Comparison of ENCODE assay signal across 1 cellular context in the genomic region with DNA sequence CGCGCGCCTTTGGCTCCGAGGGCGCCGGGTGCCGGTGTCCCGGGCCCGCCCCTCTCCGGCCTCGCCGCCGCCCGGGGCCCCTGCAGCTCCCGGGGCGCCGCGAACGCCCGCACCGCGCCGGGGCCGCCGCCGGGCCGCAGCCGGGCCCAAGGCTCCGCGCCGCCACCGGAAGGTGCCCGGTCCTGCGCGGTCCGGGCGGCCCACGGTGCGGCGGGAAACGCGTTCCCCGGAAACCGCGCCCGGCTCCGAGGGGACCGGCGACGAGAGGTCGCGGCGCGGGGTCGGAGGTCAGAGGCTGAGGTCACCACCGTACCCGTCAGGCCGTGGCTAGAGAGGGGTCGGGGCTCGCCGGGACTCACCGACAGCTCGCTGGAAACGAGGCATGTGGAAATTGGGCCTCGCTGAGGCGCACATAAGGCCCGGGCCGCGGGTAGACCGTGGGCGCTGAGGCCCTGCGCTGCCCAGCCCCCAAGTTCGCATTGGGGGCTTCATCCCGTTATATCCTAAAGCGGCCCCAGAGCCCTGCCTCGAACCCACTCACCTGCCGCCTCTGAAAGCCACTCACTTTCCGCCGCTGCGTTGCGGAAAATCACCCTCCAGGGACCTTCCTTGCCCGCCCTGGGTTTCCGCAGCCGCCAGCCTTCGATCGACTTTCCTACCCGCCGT.
TF ChIP-seq lines count a peak whose summit lies in the region.

A gene (minus strand): TSS at position 167 of the 666 bp plus-strand sequence. CDS start 745 bp downstream, outside the sequence.

TF ChIP-seq in HepG2, 621 proteins besides CTCF, POLR2A, EP300 and RAD21 (continued from another document and continues in another):
- TF ChIP-seq, protein P1, sequence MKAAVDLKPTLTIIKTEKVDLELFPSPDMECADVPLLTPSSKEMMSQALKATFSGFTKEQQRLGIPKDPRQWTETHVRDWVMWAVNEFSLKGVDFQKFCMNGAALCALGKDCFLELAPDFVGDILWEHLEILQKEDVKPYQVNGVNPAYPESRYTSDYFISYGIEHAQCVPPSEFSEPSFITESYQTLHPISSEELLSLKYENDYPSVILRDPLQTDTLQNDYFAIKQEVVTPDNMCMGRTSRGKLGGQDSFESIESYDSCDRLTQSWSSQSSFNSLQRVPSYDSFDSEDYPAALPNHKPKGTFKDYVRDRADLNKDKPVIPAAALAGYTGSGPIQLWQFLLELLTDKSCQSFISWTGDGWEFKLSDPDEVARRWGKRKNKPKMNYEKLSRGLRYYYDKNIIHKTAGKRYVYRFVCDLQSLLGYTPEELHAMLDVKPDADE (CRISPR knock-in tag; IDR thresholded peaks at IDR 0.05), result no peak
- TF ChIP-seq ZNF510 (CRISPR knock-in tag; IDR thresholded peaks at IDR 0.05; ENCODE audit: low read depth) (0 out of 2 replicates have a peak, but pooled peaks have one; percentile 30), SMAD3 (CRISPR knock-in tag; IDR thresholded peaks at IDR 0.05) (peak; percentile 67; the same call in 1 of the 2 replicates), DNMT3B (CRISPR knock-in tag; conservative IDR thresholded peaks at IDR 0.05) (no peak), SRSF1 (optimal IDR thresholded peaks at IDR 0.05; ENCODE audit: low read depth, low read length) (no peak), ZSCAN29 (CRISPR knock-in tag; conservative IDR thresholded peaks at IDR 0.05) (no peak), CBX1 (IDR thresholded peaks at IDR 0.05; ENCODE audit: low read depth) (peak; percentile 97), SP1 (IDR thresholded peaks at IDR 0.05) (no peak), SP1 (CRISPR knock-in tag; IDR thresholded peaks at IDR 0.05) (peak; percentile 96), ZIK1 (CRISPR knock-in tag; IDR thresholded peaks at IDR 0.05; ENCODE audit: borderline replicate concordance, low read depth) (peak; percentile 97), ZNF354B (CRISPR knock-in tag; IDR thresholded peaks at IDR 0.05) (no peak), ZMAT3 (CRISPR knock-in tag; conservative IDR thresholded peaks at IDR 0.05) (peak; percentile 60; the same call in 1 of the 2 replicates), ZNF124 (CRISPR knock-in tag; IDR thresholded peaks at IDR 0.05) (peak; percentile 92), HES4 (CRISPR knock-in tag; IDR thresholded peaks at IDR 0.05; ENCODE audit: borderline replicate concordance) (0 out of 2 replicates have a peak, but pooled peaks have one; percentile 56), SAFB2 (CRISPR knock-in tag; IDR thresholded peaks at IDR 0.05; ENCODE audit: borderline replicate concordance, low read depth) (peak; percentile 98), HDAC2 (CRISPR knock-in tag; IDR thresholded peaks at IDR 0.05) (peak; percentile 73), ZNF160 (CRISPR knock-in tag; IDR thresholded peaks at IDR 0.05) (peak; percentile 95), ZNF20 (CRISPR knock-in tag; IDR thresholded peaks at IDR 0.05) (no peak), ZC3H13 (CRISPR knock-in tag; IDR thresholded peaks at IDR 0.05) (peak; percentile 80; the same call in 1 of the 2 replicates), NFIC (IDR thresholded peaks at IDR 0.05; ENCODE audit: low read length) (no peak), ZNF761 (CRISPR knock-in tag; conservative IDR thresholded peaks at IDR 0.05) (peak; percentile 70; the same call in 1 of the 2 replicates), ZMYM3 (CRISPR knock-in tag; IDR thresholded peaks at IDR 0.05) (peak; percentile 44; the same call in 1 of the 2 replicates), KDM6A (CRISPR knock-in tag; IDR thresholded peaks at IDR 0.05; ENCODE audit: low read depth) (no peak), NCOR1 (IDR thresholded peaks at IDR 0.05; ENCODE audit: borderline replicate concordance, low read length) (no peak), ZNF775 (CRISPR knock-in tag; IDR thresholded peaks at IDR 0.05; ENCODE audit: borderline replicate concordance) (no peak), ZNF496 (CRISPR knock-in tag; IDR thresholded peaks at IDR 0.05; ENCODE audit: insufficient replicate concordance) (no peak), DMAP1 (CRISPR knock-in tag; IDR thresholded peaks at IDR 0.05) (peak; percentile 81), HMG20A (CRISPR knock-in tag; IDR thresholded peaks at IDR 0.05; ENCODE audit: borderline replicate concordance) (no peak), CHD4 (IDR thresholded peaks at IDR 0.05; ENCODE audit: borderline replicate concordance, low read length) (0 out of 2 replicates have a peak, but pooled peaks have one; percentile 46), MED1 (CRISPR knock-in tag; IDR thresholded peaks at IDR 0.05) (peak; percentile 78), NPAS2 (CRISPR knock-in tag; IDR thresholded peaks at IDR 0.05; ENCODE audit: borderline replicate concordance) (0 out of 2 replicates have a peak, but pooled peaks have one; percentile 12), MAFG (CRISPR knock-in tag; IDR thresholded peaks at IDR 0.05) (no peak), ETV6 (CRISPR knock-in tag; conservative IDR thresholded peaks at IDR 0.05) (peak; percentile 95; the same call in 1 of the 2 replicates), ZNF567 (CRISPR knock-in tag; IDR thresholded peaks at IDR 0.05; ENCODE audit: borderline replicate concordance) (peak; percentile 89; the same call in 1 of the 2 replicates), GZF1 (CRISPR knock-in tag; IDR thresholded peaks at IDR 0.05) (no peak)
- TF ChIP-seq, protein P2, sequence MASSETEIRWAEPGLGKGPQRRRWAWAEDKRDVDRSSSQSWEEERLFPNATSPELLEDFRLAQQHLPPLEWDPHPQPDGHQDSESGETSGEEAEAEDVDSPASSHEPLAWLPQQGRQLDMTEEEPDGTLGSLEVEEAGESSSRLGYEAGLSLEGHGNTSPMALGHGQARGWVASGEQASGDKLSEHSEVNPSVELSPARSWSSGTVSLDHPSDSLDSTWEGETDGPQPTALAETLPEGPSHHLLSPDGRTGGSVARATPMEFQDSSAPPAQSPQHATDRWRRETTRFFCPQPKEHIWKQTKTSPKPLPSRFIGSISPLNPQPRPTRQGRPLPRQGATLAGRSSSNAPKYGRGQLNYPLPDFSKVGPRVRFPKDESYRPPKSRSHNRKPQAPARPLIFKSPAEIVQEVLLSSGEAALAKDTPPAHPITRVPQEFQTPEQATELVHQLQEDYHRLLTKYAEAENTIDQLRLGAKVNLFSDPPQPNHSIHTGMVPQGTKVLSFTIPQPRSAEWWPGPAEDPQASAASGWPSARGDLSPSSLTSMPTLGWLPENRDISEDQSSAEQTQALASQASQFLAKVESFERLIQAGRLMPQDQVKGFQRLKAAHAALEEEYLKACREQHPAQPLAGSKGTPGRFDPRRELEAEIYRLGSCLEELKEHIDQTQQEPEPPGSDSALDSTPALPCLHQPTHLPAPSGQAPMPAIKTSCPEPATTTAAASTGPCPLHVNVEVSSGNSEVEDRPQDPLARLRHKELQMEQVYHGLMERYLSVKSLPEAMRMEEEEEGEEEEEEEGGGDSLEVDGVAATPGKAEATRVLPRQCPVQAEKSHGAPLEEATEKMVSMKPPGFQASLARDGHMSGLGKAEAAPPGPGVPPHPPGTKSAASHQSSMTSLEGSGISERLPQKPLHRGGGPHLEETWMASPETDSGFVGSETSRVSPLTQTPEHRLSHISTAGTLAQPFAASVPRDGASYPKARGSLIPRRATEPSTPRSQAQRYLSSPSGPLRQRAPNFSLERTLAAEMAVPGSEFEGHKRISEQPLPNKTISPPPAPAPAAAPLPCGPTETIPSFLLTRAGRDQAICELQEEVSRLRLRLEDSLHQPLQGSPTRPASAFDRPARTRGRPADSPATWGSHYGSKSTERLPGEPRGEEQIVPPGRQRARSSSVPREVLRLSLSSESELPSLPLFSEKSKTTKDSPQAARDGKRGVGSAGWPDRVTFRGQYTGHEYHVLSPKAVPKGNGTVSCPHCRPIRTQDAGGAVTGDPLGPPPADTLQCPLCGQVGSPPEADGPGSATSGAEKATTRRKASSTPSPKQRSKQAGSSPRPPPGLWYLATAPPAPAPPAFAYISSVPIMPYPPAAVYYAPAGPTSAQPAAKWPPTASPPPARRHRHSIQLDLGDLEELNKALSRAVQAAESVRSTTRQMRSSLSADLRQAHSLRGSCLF (CRISPR knock-in tag; IDR thresholded peaks at IDR 0.05; ENCODE audit: borderline replicate concordance), result no peak
- TF ChIP-seq, protein P3, sequence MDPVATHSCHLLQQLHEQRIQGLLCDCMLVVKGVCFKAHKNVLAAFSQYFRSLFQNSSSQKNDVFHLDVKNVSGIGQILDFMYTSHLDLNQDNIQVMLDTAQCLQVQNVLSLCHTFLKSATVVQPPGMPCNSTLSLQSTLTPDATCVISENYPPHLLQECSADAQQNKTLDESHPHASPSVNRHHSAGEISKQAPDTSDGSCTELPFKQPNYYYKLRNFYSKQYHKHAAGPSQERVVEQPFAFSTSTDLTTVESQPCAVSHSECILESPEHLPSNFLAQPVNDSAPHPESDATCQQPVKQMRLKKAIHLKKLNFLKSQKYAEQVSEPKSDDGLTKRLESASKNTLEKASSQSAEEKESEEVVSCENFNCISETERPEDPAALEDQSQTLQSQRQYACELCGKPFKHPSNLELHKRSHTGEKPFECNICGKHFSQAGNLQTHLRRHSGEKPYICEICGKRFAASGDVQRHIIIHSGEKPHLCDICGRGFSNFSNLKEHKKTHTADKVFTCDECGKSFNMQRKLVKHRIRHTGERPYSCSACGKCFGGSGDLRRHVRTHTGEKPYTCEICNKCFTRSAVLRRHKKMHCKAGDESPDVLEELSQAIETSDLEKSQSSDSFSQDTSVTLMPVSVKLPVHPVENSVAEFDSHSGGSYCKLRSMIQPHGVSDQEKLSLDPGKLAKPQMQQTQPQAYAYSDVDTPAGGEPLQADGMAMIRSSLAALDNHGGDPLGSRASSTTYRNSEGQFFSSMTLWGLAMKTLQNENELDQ (CRISPR knock-in tag; IDR thresholded peaks at IDR 0.05; ENCODE audit: borderline replicate concordance), result peak; percentile 96; the same call in 1 of the 2 replicates
- TF ChIP-seq, protein P4, sequence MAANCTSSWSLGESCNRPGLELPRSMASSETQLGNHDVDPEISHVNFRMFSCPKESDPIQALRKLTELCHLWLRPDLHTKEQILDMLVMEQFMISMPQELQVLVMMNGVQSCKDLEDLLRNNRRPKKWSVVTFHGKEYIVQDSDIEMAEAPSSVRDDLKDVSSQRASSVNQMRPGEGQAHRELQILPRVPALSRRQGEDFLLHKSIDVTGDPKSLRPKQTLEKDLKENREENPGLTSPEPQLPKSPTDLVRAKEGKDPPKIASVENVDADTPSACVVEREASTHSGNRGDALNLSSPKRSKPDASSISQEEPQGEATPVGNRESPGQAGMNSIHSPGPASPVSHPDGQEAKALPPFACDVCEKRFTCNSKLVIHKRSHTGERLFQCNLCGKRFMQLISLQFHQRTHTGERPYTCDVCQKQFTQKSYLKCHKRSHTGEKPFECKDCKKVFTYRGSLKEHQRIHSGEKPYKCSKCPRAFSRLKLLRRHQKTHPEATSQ (CRISPR knock-in tag; IDR thresholded peaks at IDR 0.05; ENCODE audit: borderline replicate concordance), result 0 out of 2 replicates have a peak, but pooled peaks have one; percentile 19
- TF ChIP-seq, protein P5, sequence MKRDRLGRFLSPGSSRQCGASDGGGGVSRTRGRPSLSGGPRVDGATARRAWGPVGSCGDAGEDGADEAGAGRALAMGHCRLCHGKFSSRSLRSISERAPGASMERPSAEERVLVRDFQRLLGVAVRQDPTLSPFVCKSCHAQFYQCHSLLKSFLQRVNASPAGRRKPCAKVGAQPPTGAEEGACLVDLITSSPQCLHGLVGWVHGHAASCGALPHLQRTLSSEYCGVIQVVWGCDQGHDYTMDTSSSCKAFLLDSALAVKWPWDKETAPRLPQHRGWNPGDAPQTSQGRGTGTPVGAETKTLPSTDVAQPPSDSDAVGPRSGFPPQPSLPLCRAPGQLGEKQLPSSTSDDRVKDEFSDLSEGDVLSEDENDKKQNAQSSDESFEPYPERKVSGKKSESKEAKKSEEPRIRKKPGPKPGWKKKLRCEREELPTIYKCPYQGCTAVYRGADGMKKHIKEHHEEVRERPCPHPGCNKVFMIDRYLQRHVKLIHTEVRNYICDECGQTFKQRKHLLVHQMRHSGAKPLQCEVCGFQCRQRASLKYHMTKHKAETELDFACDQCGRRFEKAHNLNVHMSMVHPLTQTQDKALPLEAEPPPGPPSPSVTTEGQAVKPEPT (CRISPR knock-in tag; IDR thresholded peaks at IDR 0.05; ENCODE audit: low read depth), result peak; percentile 92; the same call in 1 of the 2 replicates
- TF ChIP-seq, protein P6, sequence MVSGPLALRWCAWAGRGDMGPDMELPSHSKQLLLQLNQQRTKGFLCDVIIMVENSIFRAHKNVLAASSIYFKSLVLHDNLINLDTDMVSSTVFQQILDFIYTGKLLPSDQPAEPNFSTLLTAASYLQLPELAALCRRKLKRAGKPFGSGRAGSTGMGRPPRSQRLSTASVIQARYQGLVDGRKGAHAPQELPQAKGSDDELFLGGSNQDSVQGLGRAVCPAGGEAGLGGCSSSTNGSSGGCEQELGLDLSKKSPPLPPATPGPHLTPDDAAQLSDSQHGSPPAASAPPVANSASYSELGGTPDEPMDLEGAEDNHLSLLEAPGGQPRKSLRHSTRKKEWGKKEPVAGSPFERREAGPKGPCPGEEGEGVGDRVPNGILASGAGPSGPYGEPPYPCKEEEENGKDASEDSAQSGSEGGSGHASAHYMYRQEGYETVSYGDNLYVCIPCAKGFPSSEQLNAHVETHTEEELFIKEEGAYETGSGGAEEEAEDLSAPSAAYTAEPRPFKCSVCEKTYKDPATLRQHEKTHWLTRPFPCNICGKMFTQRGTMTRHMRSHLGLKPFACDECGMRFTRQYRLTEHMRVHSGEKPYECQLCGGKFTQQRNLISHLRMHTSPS (CRISPR knock-in tag; IDR thresholded peaks at IDR 0.05; ENCODE audit: low read depth), result peak; percentile 49; the same call in 1 of the 2 replicates
- TF ChIP-seq, protein P7, sequence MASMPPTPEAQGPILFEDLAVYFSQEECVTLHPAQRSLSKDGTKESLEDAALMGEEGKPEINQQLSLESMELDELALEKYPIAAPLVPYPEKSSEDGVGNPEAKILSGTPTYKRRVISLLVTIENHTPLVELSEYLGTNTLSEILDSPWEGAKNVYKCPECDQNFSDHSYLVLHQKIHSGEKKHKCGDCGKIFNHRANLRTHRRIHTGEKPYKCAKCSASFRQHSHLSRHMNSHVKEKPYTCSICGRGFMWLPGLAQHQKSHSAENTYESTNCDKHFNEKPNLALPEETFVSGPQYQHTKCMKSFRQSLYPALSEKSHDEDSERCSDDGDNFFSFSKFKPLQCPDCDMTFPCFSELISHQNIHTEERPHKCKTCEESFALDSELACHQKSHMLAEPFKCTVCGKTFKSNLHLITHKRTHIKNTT (CRISPR knock-in tag; IDR thresholded peaks at IDR 0.05), result 0 out of 2 replicates have a peak, but pooled peaks have one; percentile 37
- TF ChIP-seq, protein P8, sequence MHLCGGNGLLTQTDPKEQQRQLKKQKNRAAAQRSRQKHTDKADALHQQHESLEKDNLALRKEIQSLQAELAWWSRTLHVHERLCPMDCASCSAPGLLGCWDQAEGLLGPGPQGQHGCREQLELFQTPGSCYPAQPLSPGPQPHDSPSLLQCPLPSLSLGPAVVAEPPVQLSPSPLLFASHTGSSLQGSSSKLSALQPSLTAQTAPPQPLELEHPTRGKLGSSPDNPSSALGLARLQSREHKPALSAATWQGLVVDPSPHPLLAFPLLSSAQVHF (CRISPR knock-in tag; IDR thresholded peaks at IDR 0.05), result no peak
